ENCODE assay signal across 8 cellular contexts in the genomic region with DNA sequence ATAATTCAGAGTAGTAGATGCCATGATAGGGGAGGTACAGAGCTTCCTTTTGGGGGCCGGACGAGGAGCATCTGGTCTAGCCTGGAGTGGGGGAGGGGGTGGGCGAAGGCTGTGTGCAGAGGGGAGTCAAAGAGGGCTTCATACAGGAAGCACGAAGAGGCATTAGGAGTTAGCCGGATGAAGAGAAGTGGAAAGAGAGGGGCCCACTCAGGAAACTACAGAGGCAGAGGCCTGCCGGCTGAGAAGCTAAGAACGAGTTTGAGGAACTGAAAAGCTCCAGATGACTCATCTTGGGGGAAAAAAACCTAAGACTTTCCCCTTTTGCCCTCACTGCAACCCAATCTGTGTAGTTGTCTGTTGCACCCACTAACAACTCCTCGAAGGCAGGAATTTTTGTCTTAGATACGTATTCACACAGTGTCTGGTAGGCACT. TPM values are rescaled to one million over a fixed set of nuclear protein-coding genes. Genes with fewer than 3 reads are reported as not detected.
A peak's percentile ranks its signal among the peaks of the same experiment; 100 is the strongest.
DNase-seq lines count a peak whose midpoint lies in the region; ATAC-seq and TF ChIP-seq lines count a peak whose summit lies in the region.

No MANE protein-coding gene starts in this region.

- peaks cover 33% of the 10 kb centered on the region for H3K79me2 ChIP-seq in ACC112 (ENCODE audit: control insufficient read depth, insufficient read depth, low read length, unreplicated experiment)
- H3K79me2 ChIP-seq in parathyroid adenoma = peaks cover 21% of the 10 kb centered on the region

- peaks cover 13% of the 10 kb centered on the region for H3K4me1 ChIP-seq in ACC112 (ENCODE audit: control insufficient read depth, insufficient read depth, low read length, unreplicated experiment)
- peaks cover 3% of the 10 kb centered on the region for H3K4me1 ChIP-seq in NT2/D1 (ENCODE audit: insufficient read depth, insufficient read length)
- H3K4me1 ChIP-seq in parathyroid adenoma = peaks cover 6% of the 10 kb centered on the region
- H3K4me1 ChIP-seq in upper lobe of right lung = peaks cover 28% of the 10 kb centered on the region

- H3K4me2 ChIP-seq in parathyroid adenoma (ENCODE audit: low read length) = peak overlapping the region; percentile 73

- DNase-seq in NT2/D1 (ENCODE audit: low read depth, low spot score) = peak; percentile 16
- peak; percentile 66 to 72 for DNase-seq in activated T-cell treated with anti-CD3 and anti-CD28 coated beads, Interleukin-2, amount 50 U/mL, for 72 hours
- DNase-seq in foreskin melanocyte = peak; percentile 73
- no peak for DNase-seq in upper lobe of right lung

- no peaks in the 10 kb centered on the region for H3K36me3 ChIP-seq in ACC112 (ENCODE audit: insufficient read depth, low read length)
- peaks cover 23% of the 10 kb centered on the region for H3K36me3 ChIP-seq in NT2/D1 (ENCODE audit: insufficient read depth, insufficient read length, low read length)
- H3K36me3 ChIP-seq in parathyroid adenoma (ENCODE audit: control insufficient read depth, insufficient read depth, low read length) = no peaks in the 10 kb centered on the region
- peaks cover 8% of the 10 kb centered on the region for H3K36me3 ChIP-seq in upper lobe of right lung

- no peaks in the 10 kb centered on the region for H3K27me3 Mint-ChIP-seq in activated T-cell treated with anti-CD3 and anti-CD28 coated beads, Interleukin-2, amount 50 U/mL, for 72 hours (ENCODE audit: low read depth)

- intact Hi-C loops in upper lobe of right lung (cut with DNase I) = no loop called here

- H2AFZ ChIP-seq in ACC112 (ENCODE audit: low read length, unreplicated experiment) (peak overlapping the region; percentile 93), parathyroid adenoma (peak overlapping the region; percentile 84)

- peak; percentile 53 for ATAC-seq in GM18517 (IDR thresholded peaks at IDR 0.05; ENCODE audit: unreplicated experiment)
- ATAC-seq in HG03045 (IDR thresholded peaks at IDR 0.05; ENCODE audit: unreplicated experiment) = peak; percentile 43
- ATAC-seq in activated T-cell treated with anti-CD3 and anti-CD28 coated beads, Interleukin-2, amount 50 U/mL, for 72 hours (replicated peaks in 1 of 2) = peak; percentile 45 to 47
- ATAC-seq in upper lobe of right lung = peak; percentile 39

- H3K27me3 ChIP-seq in ACC112 (ENCODE audit: insufficient read depth, low read length) (no peaks in the 10 kb centered on the region), NT2/D1 (ENCODE audit: insufficient read depth, insufficient read length) (no peaks in the 10 kb centered on the region), parathyroid adenoma (ENCODE audit: control insufficient read depth, insufficient read depth, low read length) (no peaks in the 10 kb centered on the region), upper lobe of right lung (peaks cover 6% of the 10 kb centered on the region)

- peak overlapping the region; percentile 92 for H3K4me3 ChIP-seq in ACC112 (ENCODE audit: low read depth, low read length)
- peak overlapping the region; percentile 71 for H3K4me3 ChIP-seq in NT2/D1 (ENCODE audit: insufficient read length, low read depth)
- peak overlapping the region; percentile 71 for H3K4me3 ChIP-seq in parathyroid adenoma (ENCODE audit: low read depth, low read length)
- peak overlapping the region; percentile 88 for H3K4me3 ChIP-seq in upper lobe of right lung

- H3K9me3 Mint-ChIP-seq in activated T-cell treated with anti-CD3 and anti-CD28 coated beads, Interleukin-2, amount 50 U/mL, for 72 hours = no peaks in the 10 kb centered on the region

- H3K4me1 Mint-ChIP-seq in activated T-cell treated with anti-CD3 and anti-CD28 coated beads, Interleukin-2, amount 50 U/mL, for 72 hours (ENCODE audit: low read depth) = peaks cover 56% of the 10 kb centered on the region

- H3K27ac Mint-ChIP-seq in activated T-cell treated with anti-CD3 and anti-CD28 coated beads, Interleukin-2, amount 50 U/mL, for 72 hours = peak overlapping the region; percentile 99

- peaks cover 7 to 19% of the 10 kb centered on the region in 2 donors for H3K36me3 Mint-ChIP-seq in activated T-cell treated with anti-CD3 and anti-CD28 coated beads, Interleukin-2, amount 50 U/mL, for 72 hours (ENCODE audit: insufficient read depth in 2 of 2)

- H3K9ac ChIP-seq in NT2/D1 (ENCODE audit: insufficient read length, low read depth) (peak overlapping the region; percentile 88), parathyroid adenoma (no peak overlapping the region)

- TF ChIP-seq CTCF in parathyroid adenoma (IDR thresholded peaks at IDR 0.05) (no peak), upper lobe of right lung (IDR thresholded peaks at IDR 0.05) (no peak)

- peak overlapping the region; percentile 88 to 99 for H3K4me3 Mint-ChIP-seq in activated T-cell treated with anti-CD3 and anti-CD28 coated beads, Interleukin-2, amount 50 U/mL, for 72 hours

- H3K9me3 ChIP-seq in NT2/D1 (ENCODE audit: insufficient read depth, low read length) = no peaks in the 10 kb centered on the region
- H3K9me3 ChIP-seq in parathyroid adenoma (ENCODE audit: control insufficient read depth, low read length) = no peaks in the 10 kb centered on the region
- H3K9me3 ChIP-seq in upper lobe of right lung = no peaks in the 10 kb centered on the region

- H3K27ac ChIP-seq in ACC112 (ENCODE audit: low read depth, low read length) (peak overlapping the region; percentile 82), parathyroid adenoma (peak overlapping the region; percentile 93), upper lobe of right lung (peak overlapping the region; percentile 93)

RNA-seq across cellular contexts. Expression of gene CNPY3, which starts 0.7 kb away (rescaled TPM):
- 10 to 100 TPM; 37.3 to 46.1 TPM for total RNA-seq in activated T-cell treated with anti-CD3 and anti-CD28 coated beads, Interleukin-2, amount 50 U/mL, for 72 hours
- 63.7 TPM for total RNA-seq in upper lobe of right lung

RNA-seq across cellular contexts. Expression of gene PTCRA, which starts 14.1 kb away (rescaled TPM):
- total RNA-seq in activated T-cell treated with anti-CD3 and anti-CD28 coated beads, Interleukin-2, amount 50 U/mL, for 72 hours = not detected
- total RNA-seq in upper lobe of right lung = 5.0 TPM

RNA-seq across cellular contexts. Expression of gene GNMT, which starts 30.6 kb away (rescaled TPM):
- under 1 TPM; 0.69 to 0.70 TPM for total RNA-seq in activated T-cell treated with anti-CD3 and anti-CD28 coated beads, Interleukin-2, amount 50 U/mL, for 72 hours
- 1.4 TPM for total RNA-seq in upper lobe of right lung

RNA-seq across cellular contexts. Expression of gene PEX6, which starts 49.0 kb away (rescaled TPM):
- 10 to 100 TPM; 28.0 to 31.5 TPM for total RNA-seq in activated T-cell treated with anti-CD3 and anti-CD28 coated beads, Interleukin-2, amount 50 U/mL, for 72 hours
- total RNA-seq in upper lobe of right lung = 30.4 TPM

RNA-seq across cellular contexts. Expression of gene RPL7L1, which starts 50.5 kb away (rescaled TPM):
- 100 to 1,000 TPM; 116 to 117 TPM for total RNA-seq in activated T-cell treated with anti-CD3 and anti-CD28 coated beads, Interleukin-2, amount 50 U/mL, for 72 hours
- 64.9 TPM for total RNA-seq in upper lobe of right lung
